Comparison of ENCODE assay signal across 9 cellular contexts in the genomic region with DNA sequence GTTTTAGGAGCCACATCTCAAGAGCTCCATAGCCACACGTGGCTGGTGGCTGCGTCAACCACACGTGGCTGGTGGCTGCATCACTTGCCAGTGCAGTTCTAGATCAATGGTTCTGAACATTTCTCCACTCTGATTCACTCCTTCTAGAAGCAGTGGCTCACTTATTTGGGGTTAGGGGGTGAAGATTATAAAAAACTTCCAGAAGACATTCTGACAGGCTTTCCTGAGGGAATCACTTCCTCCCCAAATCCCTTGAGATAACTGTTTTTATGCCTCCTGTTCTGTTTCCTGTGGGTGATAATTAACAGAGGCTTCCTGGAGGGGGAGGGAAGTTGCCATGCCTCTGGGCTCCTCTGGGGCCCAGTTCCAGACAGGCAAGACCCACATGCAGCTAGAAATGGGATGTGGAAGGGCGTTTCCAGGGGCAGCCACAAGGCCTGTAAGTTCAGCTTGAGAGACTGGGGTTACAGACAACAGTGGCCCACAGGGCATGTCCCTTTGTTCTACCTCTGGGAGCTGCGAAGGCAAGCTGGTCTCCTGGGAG. TPM values are rescaled to one million over a fixed set of nuclear protein-coding genes. Genes with fewer than 3 reads are reported as not detected.
DNase-seq lines count a peak whose midpoint lies in the region; ATAC-seq and TF ChIP-seq lines count a peak whose summit lies in the region.
"Had no signal": no experiment of that assay in that cellular context is flagged by ENCODE, and none has a peak within 500 bp of the region (broad histone marks: within the 10 kb centered on the region; RNA-seq: fewer than 3 reads in every experiment).

No MANE protein-coding gene starts in this region.

- H3K4me3 Mint-ChIP-seq in T-helper 17 cell (peak overlapping the region; percentile 15), CD14-positive monocyte (no peak overlapping the region)
- H3K4me3 Mint-ChIP-seq: activated naive CD4-positive, alpha-beta T cell treated with anti-CD3 and anti-CD28 coated beads, Interleukin-2, amount 50 U/mL, for 24 hours; memory B cell had no signal

- no peaks in the 10 kb centered on the region for H3K9me2 ChIP-seq in HCT116 (ENCODE audit: insufficient read depth)

- POLR2A ChIA-PET in HCT116 (lab: Charles Lee) = no interaction called here

- no peak overlapping the region for H3K9ac ChIP-seq in HCT116 (ENCODE audit: low read length)

- WGBS in sigmoid colon, 2 donors = 77 to 78% methylated on average over 5 of the region's 5 CpGs

- intact Hi-C loops in HCT116 (cut with micrococcal nuclease) = no loop called here
- intact Hi-C loops in sigmoid colon (cut with DNase I) = no loop called here
- intact Hi-C loops in posterior vena cava (cut with DNase I) = no loop called here
- intact Hi-C loops in CD14-positive monocyte (cut with micrococcal nuclease) = no loop called here
- intact Hi-C loops in breast epithelium (cut with DNase I; ENCODE audit: low total_unique reads) = no loop called here

- H3K79me2 ChIP-seq in HCT116 (ENCODE audit: insufficient read depth, low read length) = no peaks in the 10 kb centered on the region

- TF ChIP-seq POLR2A in HCT116 (IDR thresholded peaks at IDR 0.05; ENCODE audit: borderline replicate concordance, extremely low read depth, insufficient read depth, insufficient read length) (no peak), sigmoid colon (IDR thresholded peaks at IDR 0.05) (no peak), breast epithelium (IDR thresholded peaks at IDR 0.05) (no peak)

- no peak overlapping the region for H3K4me2 ChIP-seq in HCT116 (ENCODE audit: low read length)

- TF ChIP-seq CTCF in HCT116 (IDR thresholded peaks at IDR 0.05 in 2 of 3, conservative IDR thresholded peaks at IDR 0.05 in 1 of 3; ENCODE audit: borderline replicate concordance in 1 of 3, insufficient read depth in 1 of 3, low read depth in 2 of 3, low read length in 2 of 3) = no peak
- no peak for TF ChIP-seq CTCF in sigmoid colon (IDR thresholded peaks at IDR 0.05)
- TF ChIP-seq CTCF in CD14-positive monocyte (IDR thresholded peaks at IDR 0.05) = no peak
- TF ChIP-seq CTCF in breast epithelium (IDR thresholded peaks at IDR 0.05) = no peak

- no peak overlapping the region for H3K27ac Mint-ChIP-seq in T-helper 17 cell
- H3K27ac Mint-ChIP-seq in CD14-positive monocyte = no peak overlapping the region
- H3K27ac Mint-ChIP-seq: activated naive CD4-positive, alpha-beta T cell treated with anti-CD3 and anti-CD28 coated beads, Interleukin-2, amount 50 U/mL, for 24 hours; memory B cell had no signal

- H3K36me3 ChIP-seq in HCT116 (ENCODE audit: control insufficient read depth in 1 of 2, insufficient read depth in 2 of 2, low read length in 2 of 2) (no peaks in the 10 kb centered on the region), sigmoid colon (peaks cover 1 to 21% (median 8%) of the 10 kb centered on the region in 4 donors), breast epithelium (no peaks in the 10 kb centered on the region)

- peaks cover 0 to 10% of the 10 kb centered on the region in 2 experiments; a peak in 2 of 4 replicates for H3K9me3 ChIP-seq in HCT116 (ENCODE audit: control insufficient read depth in 1 of 2, insufficient read depth in 1 of 2, low read depth in 1 of 2, low read length in 2 of 2)
- no peaks in the 10 kb centered on the region for H3K9me3 ChIP-seq in T-helper 17 cell (ENCODE audit: control insufficient read depth, low read length, poor library complexity, severe bottlenecking)
- peaks cover 0 to 5% (median 0%) of the 10 kb centered on the region in 4 donors for H3K9me3 ChIP-seq in sigmoid colon
- H3K9me3 ChIP-seq in breast epithelium = no peaks in the 10 kb centered on the region

- RAD21 ChIA-PET in HCT116 (lab: Charles Lee; ENCODE audit: low non-redundant PET in 1 of 2, low total read pairs in 2 of 2, uncharacterized antibody in 2 of 2, unreplicated experiment in 2 of 2) = no interaction called here

- H3K27ac ChIP-seq in HCT116 (ENCODE audit: low read depth, low read length) = no peak overlapping the region
- peak overlapping the region in 3 of 4 donors; percentile 4 to 53 (median 28) for H3K27ac ChIP-seq in sigmoid colon
- H3K27ac ChIP-seq in breast epithelium = peak overlapping the region in 1 of 2 donors; percentile 43

- H3K4me3 ChIP-seq in HCT116 (replicated peaks in 1 of 2; ENCODE audit: low read depth in 1 of 2, low read length in 2 of 2) (no peak overlapping the region), sigmoid colon (no peak overlapping the region), breast epithelium (no peak overlapping the region)

- H3K9me3 Mint-ChIP-seq in CD14-positive monocyte = peaks cover 3 to 22% (median 14%) of the 10 kb centered on the region in 7 donors

- BruUV-seq in HCT116 (replicated peaks; lab: Mats Ljungman, UMichigan) = no TSS peak

- DNase-seq in HCT116 (ENCODE audit: low read depth, low spot score) (no peak), T-helper 17 cell (no peak), glomerular visceral epithelial cell (ENCODE audit: extremely low spot score) (peak; percentile 69), sigmoid colon (no peak), posterior vena cava (ENCODE audit: low spot score) (no peak), CD14-positive monocyte (ENCODE audit: low spot score) (no peak), breast epithelium (ENCODE audit: low spot score in 2 of 2) (no peak)

- no peaks in the 10 kb centered on the region for H3K27me3 Mint-ChIP-seq in T-helper 17 cell
- peaks cover 0 to 2% (median 0%) of the 10 kb centered on the region in 3 donors for H3K27me3 Mint-ChIP-seq in CD14-positive monocyte (ENCODE audit: low read depth in 3 of 3)
- H3K27me3 Mint-ChIP-seq: activated naive CD4-positive, alpha-beta T cell treated with anti-CD3 and anti-CD28 coated beads, Interleukin-2, amount 50 U/mL, for 24 hours; memory B cell had no signal

- H3K4me1 Mint-ChIP-seq in T-helper 17 cell = peaks cover 24% of the 10 kb centered on the region
- peaks cover 8% of the 10 kb centered on the region for H3K4me1 Mint-ChIP-seq in CD14-positive monocyte

- TF ChIP-seq RAD21 in HCT116 (IDR thresholded peaks at IDR 0.05; ENCODE audit: low read depth) = no peak

- no peaks in the 10 kb centered on the region for H4K20me1 ChIP-seq in HCT116 (ENCODE audit: insufficient read depth)

- H2AFZ ChIP-seq in HCT116 (ENCODE audit: low read depth, low read length, poor library complexity, severe bottlenecking) = no peak overlapping the region

- H3K27me3 ChIP-seq in HCT116 (ENCODE audit: insufficient read depth, low read length) (no peaks in the 10 kb centered on the region), sigmoid colon (no peaks in the 10 kb centered on the region), breast epithelium (no peaks in the 10 kb centered on the region)

- H3K4me1 ChIP-seq in HCT116 (ENCODE audit: control insufficient read depth in 1 of 2, insufficient read depth in 2 of 2, low read length in 2 of 2) = no peaks in the 10 kb centered on the region
- H3K4me1 ChIP-seq in sigmoid colon = peaks cover 0 to 23% (median 19%) of the 10 kb centered on the region in 4 donors
- no peaks in the 10 kb centered on the region for H3K4me1 ChIP-seq in breast epithelium

- peak; percentile 53; the same call in 1 of the 2 replicates for ATAC-seq in HCT116
- no peak for ATAC-seq in T-helper 17 cell

- no peak for TF ChIP-seq EP300 in sigmoid colon (IDR thresholded peaks at IDR 0.05)

- H3K36me3 Mint-ChIP-seq in T-helper 17 cell (ENCODE audit: low read depth) (peaks cover 10% of the 10 kb centered on the region), CD14-positive monocyte (peaks cover 18 to 22% of the 10 kb centered on the region in 2 donors)

- CTCF ChIA-PET in HCT116 (lab: Charles Lee) = no interaction called here

TF ChIP-seq in HCT116, 20 proteins besides CTCF, POLR2A, EP300 and RAD21:
- no peak for TF ChIP-seq SIN3A (IDR thresholded peaks at IDR 0.05; ENCODE audit: low read depth)
- no peak for TF ChIP-seq ELF1 (IDR thresholded peaks at IDR 0.05; ENCODE audit: borderline replicate concordance, low read depth)
- TF ChIP-seq ZNF274 (IDR thresholded peaks at IDR 0.05; ENCODE audit: low read depth, low read length) = no peak
- TF ChIP-seq YY1 (IDR thresholded peaks at IDR 0.05; ENCODE audit: extremely low read depth, insufficient replicate concordance, low read depth, low read length) = no peak
- no peak for TF ChIP-seq EZH2phosphoT487 (IDR thresholded peaks at IDR 0.05; ENCODE audit: borderline replicate concordance)
- no peak for TF ChIP-seq TCF7L2 (IDR thresholded peaks at IDR 0.05; ENCODE audit: borderline replicate concordance, extremely low read depth, insufficient read depth, insufficient read length)
- TF ChIP-seq MAX (IDR thresholded peaks at IDR 0.05) = no peak
- no peak for TF ChIP-seq SRF (IDR thresholded peaks at IDR 0.05; ENCODE audit: low read depth)
- TF ChIP-seq CEBPB (IDR thresholded peaks at IDR 0.05; ENCODE audit: low read depth) = no peak

RNA-seq across cellular contexts. Expression of gene HEG1, which starts 23.6 kb away (rescaled TPM):
- 2.6 TPM for total RNA-seq in HCT116 (2021; ENCODE audit: unreplicated experiment)
- polyA plus RNA-seq in HCT116 (2012) = 0.60 and 0.87 TPM in 2 replicates
- total RNA-seq in T-helper 17 cell = 10 to 100 TPM; 20.5 to 30.6 TPM
- total RNA-seq in sigmoid colon = 10 to 100 TPM; 24.5 to 61.6 (median 41.5) TPM
- 1 to 10 TPM in 2 of 3 donors, under 1 TPM in 1; 0.92 to 9.7 (median 1.8) TPM for polyA plus RNA-seq in sigmoid colon
- 100 to 1,000 TPM; 101 to 123 TPM for total RNA-seq in posterior vena cava
- under 1 TPM; 0.28 to 0.69 TPM for polyA plus RNA-seq in CD14-positive monocyte
- total RNA-seq in breast epithelium = 10 to 100 TPM; 36.0 to 45.9 (median 45.1) TPM
